In the genomic region with DNA sequence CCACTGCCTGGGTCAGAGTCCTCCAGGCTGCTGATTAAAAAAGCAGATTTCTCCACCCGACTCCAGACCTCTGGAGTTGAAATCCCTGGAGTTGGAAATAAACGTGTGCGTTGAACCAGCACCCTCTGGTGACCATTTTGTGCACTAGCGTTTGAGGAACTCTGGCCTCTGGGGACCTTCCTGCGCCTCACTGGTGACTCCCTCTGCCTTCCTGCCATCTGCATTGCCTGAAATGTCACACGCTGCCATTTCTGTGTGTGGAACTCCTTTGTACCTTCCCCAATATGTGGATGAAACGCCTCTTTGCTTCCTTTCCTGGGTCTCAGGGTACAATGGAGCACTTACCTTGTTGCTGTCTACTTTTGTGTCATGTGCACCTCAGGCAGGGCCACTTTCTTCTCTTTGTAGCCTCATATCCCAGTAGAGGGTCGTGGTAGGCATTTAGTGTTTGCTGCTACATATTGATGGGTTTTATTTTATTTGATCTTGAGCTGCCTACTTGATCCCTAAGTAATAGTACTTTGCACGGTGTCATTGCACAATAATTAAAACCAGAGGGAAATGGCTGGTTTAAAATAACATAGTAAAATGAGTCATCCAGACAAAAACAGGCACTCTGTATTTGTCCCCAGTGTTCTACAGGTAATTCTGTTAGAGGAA, we compare ENCODE assay signal across 8 cellular contexts. TPM values are rescaled to one million over a fixed set of nuclear protein-coding genes. Genes with fewer than 3 reads are reported as not detected.
DNase-seq lines count a peak whose midpoint lies in the region; ATAC-seq, FAIRE-seq and TF ChIP-seq lines count a peak whose summit lies in the region.

No MANE protein-coding gene starts in this region.

- H2AFZ ChIP-seq in PC-3 (ENCODE audit: low read length): peak overlapping the region; percentile 50
- no peak overlapping the region for H2AFZ ChIP-seq in neural progenitor cell (replicated peaks)

- POLR2A ChIA-PET in PC-3 (lab: Charles Lee; ENCODE audit: unreplicated experiment): no interaction called here

- H3K9me3 ChIP-seq in PC-3 (ENCODE audit: low read length) (no peaks in the 10 kb centered on the region), neural progenitor cell (ENCODE audit: low read depth) (no peaks in the 10 kb centered on the region)

- peaks cover 8% of the 10 kb centered on the region for H3K4me1 Mint-ChIP-seq in activated T-helper 2 cell treated with anti-CD3 and anti-CD28 coated beads, Interferon-gamma antibody, Interleukin-2, Interleukin-4, amounts not matched to agents 10 μg/mL and 5 μg/mL and 100 μg/mL, durations not matched to agents 14 hours and 24 hours and 36 hours (ENCODE audit: low read depth)
- no peaks in the 10 kb centered on the region for H3K4me1 Mint-ChIP-seq in neural progenitor cell

- ATAC-seq in PC-3: peak; percentile 86

- no peak for FAIRE-seq in urothelium cell line (lab: Jason Lieb, UNC)

- H3K27me3 Mint-ChIP-seq in activated T-helper 2 cell treated with anti-CD3 and anti-CD28 coated beads, Interferon-gamma antibody, Interleukin-2, Interleukin-4, amounts not matched to agents 10 μg/mL and 5 μg/mL and 100 μg/mL, durations not matched to agents 14 hours and 24 hours and 36 hours (ENCODE audit: low read depth): peaks cover 3% of the 10 kb centered on the region
- peaks cover 5% of the 10 kb centered on the region for H3K27me3 Mint-ChIP-seq in neural progenitor cell (ENCODE audit: insufficient read depth, low read depth)

- peaks cover 4% of the 10 kb centered on the region for H3F3A ChIP-seq in PC-3 (ENCODE audit: low read length, unreplicated experiment)
- H3F3A ChIP-seq in neural progenitor cell (ENCODE audit: low read depth): no peaks in the 10 kb centered on the region

- TF ChIP-seq CTCF in LNCAP (IDR thresholded peaks at IDR 0.05) (peak; percentile 88), PC-3 (conservative IDR thresholded peaks at IDR 0.05; ENCODE audit: low read depth, low read length) (peak; percentile 97), foreskin fibroblast (IDR thresholded peaks at IDR 0.05; ENCODE audit: low read depth, low read length) (peak; percentile 87), neural progenitor cell (IDR thresholded peaks at IDR 0.05) (peak; percentile 88)

- no peak overlapping the region for H3K4me3 Mint-ChIP-seq in activated T-helper 2 cell treated with anti-CD3 and anti-CD28 coated beads, Interferon-gamma antibody, Interleukin-2, Interleukin-4, amounts not matched to agents 10 μg/mL and 5 μg/mL and 100 μg/mL, durations not matched to agents 14 hours and 24 hours and 36 hours (ENCODE audit: low read depth)
- H3K4me3 Mint-ChIP-seq in neural progenitor cell: no peak overlapping the region

- H3K9me3 Mint-ChIP-seq in activated T-helper 2 cell treated with anti-CD3 and anti-CD28 coated beads, Interferon-gamma antibody, Interleukin-2, Interleukin-4, amounts not matched to agents 10 μg/mL and 5 μg/mL and 100 μg/mL, durations not matched to agents 14 hours and 24 hours and 36 hours: no peaks in the 10 kb centered on the region
- no peaks in the 10 kb centered on the region for H3K9me3 Mint-ChIP-seq in neural progenitor cell

- H3K36me3 ChIP-seq in PC-3 (ENCODE audit: low read depth, low read length) (no peaks in the 10 kb centered on the region), neural progenitor cell (no peaks in the 10 kb centered on the region)

- H3K9ac ChIP-seq in PC-3 (ENCODE audit: low read length): no peak overlapping the region
- H3K9ac ChIP-seq in neural progenitor cell: no peak overlapping the region

- H3K4me1 ChIP-seq in PC-3 (ENCODE audit: insufficient read depth, low read length) (peaks cover 17% of the 10 kb centered on the region), neural progenitor cell (peaks cover 2% of the 10 kb centered on the region)

- H3K4me3 ChIP-seq in PC-3 (ENCODE audit: low read length) (peak overlapping the region; percentile 53), foreskin fibroblast (ENCODE audit: low read depth in 1 of 2, low read length in 2 of 2) (peak overlapping the region; percentile 13 to 46), neural progenitor cell (no peak overlapping the region)

- intact Hi-C loops in PC-3 (cut with micrococcal nuclease): loop anchor here (1.0 to 5.0 kb wide), 7 partner anchors 59 to 425 kb away; no protein-coding TSS in a partner anchor
- intact Hi-C loops in activated T-helper 2 cell treated with anti-CD3 and anti-CD28 coated beads, Interferon-gamma antibody, Interleukin-2, Interleukin-4, amounts not matched to agents 10 μg/mL and 5 μg/mL and 100 μg/mL, durations not matched to agents 14 hours and 24 hours and 36 hours (cut with micrococcal nuclease): loop anchor here (1.0 to 5.0 kb wide), 5 partner anchors 79 to 617 kb away; no protein-coding TSS in a partner anchor

- DNase-seq in GM04503 (ENCODE audit: low read depth) (peak; percentile 26), H4 (ENCODE audit: low spot score) (peak; percentile 82), PC-3 (peak; percentile 89), foreskin fibroblast (peak; percentile 52 to 87), neural progenitor cell (ENCODE audit: low spot score) (peak; percentile 86), urothelium cell line (ENCODE audit: low spot score) (peak; percentile 64)
- peak; percentile 37 for DNase-seq in activated T-helper 2 cell treated with anti-CD3 and anti-CD28 coated beads, Interferon-gamma antibody, Interleukin-2, Interleukin-4, amounts not matched to agents 10 μg/mL and 5 μg/mL and 100 μg/mL, durations not matched to agents 14 hours and 24 hours and 36 hours (ENCODE audit: low spot score)

- H3K79me2 ChIP-seq in PC-3 (ENCODE audit: low read length) (no peaks in the 10 kb centered on the region), neural progenitor cell (ENCODE audit: low read depth) (no peaks in the 10 kb centered on the region)

- H3K27me3 ChIP-seq in PC-3 (ENCODE audit: low read length) (peaks cover 26% of the 10 kb centered on the region), neural progenitor cell (no peaks in the 10 kb centered on the region)

- no TSS peak for BruUV-seq in PC-3 (replicated peaks; lab: Mats Ljungman, UMichigan)

- no peaks in the 10 kb centered on the region for H4K20me1 ChIP-seq in PC-3 (ENCODE audit: low read length)
- H4K20me1 ChIP-seq in neural progenitor cell (ENCODE audit: low read depth): no peaks in the 10 kb centered on the region

- no peaks in the 10 kb centered on the region for H3K36me3 Mint-ChIP-seq in activated T-helper 2 cell treated with anti-CD3 and anti-CD28 coated beads, Interferon-gamma antibody, Interleukin-2, Interleukin-4, amounts not matched to agents 10 μg/mL and 5 μg/mL and 100 μg/mL, durations not matched to agents 14 hours and 24 hours and 36 hours (ENCODE audit: low read depth)
- H3K36me3 Mint-ChIP-seq in neural progenitor cell: peaks cover 4% of the 10 kb centered on the region

- H3K4me2 ChIP-seq in PC-3 (ENCODE audit: low read length) (peak overlapping the region; percentile 78), neural progenitor cell (no peak overlapping the region)

- H3K27ac Mint-ChIP-seq in activated T-helper 2 cell treated with anti-CD3 and anti-CD28 coated beads, Interferon-gamma antibody, Interleukin-2, Interleukin-4, amounts not matched to agents 10 μg/mL and 5 μg/mL and 100 μg/mL, durations not matched to agents 14 hours and 24 hours and 36 hours: no peak overlapping the region
- H3K27ac Mint-ChIP-seq in neural progenitor cell: no peak overlapping the region

- no peaks in the 10 kb centered on the region for H3K9me2 ChIP-seq in PC-3 (replicated peaks; ENCODE audit: low read length)

- peak overlapping the region; percentile 50 for H3K27ac ChIP-seq in PC-3 (ENCODE audit: low read length)
- no peak overlapping the region for H3K27ac ChIP-seq in neural progenitor cell

- CTCF ChIA-PET in PC-3 (lab: Charles Lee): interaction anchor here (0.6 kb wide), 1 partner anchor 61 kb away, joined by 4 read pairs; a partner anchor contains a TSS

RNA-seq across cellular contexts. Expression of a gene that starts 56.8 kb away (rescaled TPM):
- total RNA-seq in H4 (2014; rRNA removed; shearing (Covaris generic)): not detected in 2 replicates
- total RNA-seq in PC-3 (2014; rRNA removed) (not detected in 2 replicates), neural progenitor cell (ENCODE audit: low replicate concordance) (not detected in 2 replicates)
- total RNA-seq in activated T-helper 2 cell treated with anti-CD3 and anti-CD28 coated beads, Interferon-gamma antibody, Interleukin-2, Interleukin-4, amounts not matched to agents 10 μg/mL and 5 μg/mL and 100 μg/mL, durations not matched to agents 14 hours and 24 hours and 36 hours: 232 TPM in 2 replicates

Comparison
In these comparisons a context has a peak if more than half of its experiments do, and no peak if none do; other contexts are left out.
1. DNase-seq: peak in every context shown above with its lines; median percentile 89 in PC-3; 86 in neural progenitor cell; 82 in H4; 70 in foreskin fibroblast; 64 in urothelium cell line; 37 in activated T-helper 2 cell treated with anti-CD3 and anti-CD28 coated beads, Interferon-gamma antibody, Interleukin-2, Interleukin-4, amounts not matched to agents 10 μg/mL and 5 μg/mL and 100 μg/mL, durations not matched to agents 14 hours and 24 hours and 36 hours; 26 in GM04503.
2. RNA of a gene that starts 56.8 kb away (total RNA-seq): 232 TPM in activated T-helper 2 cell treated with anti-CD3 and anti-CD28 coated beads, Interferon-gamma antibody, Interleukin-2, Interleukin-4, amounts not matched to agents 10 μg/mL and 5 μg/mL and 100 μg/mL, durations not matched to agents 14 hours and 24 hours and 36 hours; not detected in H4, not detected in PC-3 and not detected in neural progenitor cell; every median in the first group is over 100 times any median in the second.
3. Peak in every context shown above with its lines, with median percentiles within 50 percentile points of each other: CTCF ChIP-seq.